In genomic region chr14:54774824-54775223, GRCh38 we compare ENCODE assay signal across 16 cellular contexts.
DNase-seq lines count a peak whose midpoint lies in the region; ATAC-seq and TF ChIP-seq lines count a peak whose summit lies in the region.
"Had no signal": no experiment of that assay in that cellular context is flagged by ENCODE, and none has a peak within 500 bp of the region (broad histone marks: within the 10 kb centered on the region; RNA-seq: fewer than 3 reads in every experiment).

No MANE protein-coding gene starts in this region.

- H4K8ac ChIP-seq in mesenchymal stem cell (ENCODE audit: low read length) = peak overlapping the region; percentile 61

- H3K4me3 ChIP-seq in mesenchymal stem cell (ENCODE audit: insufficient read depth in 1 of 2, low read depth in 1 of 2, low read length in 2 of 2) = no peak overlapping the region
- H3K4me3 ChIP-seq in stomach smooth muscle (ENCODE audit: low read length in 2 of 2) = no peak overlapping the region
- H3K4me3 ChIP-seq in mucosa of descending colon = no peak overlapping the region

- intact Hi-C loops in cardiac septum (cut with DNase I) = loop anchor here (1.0 kb wide), 1 partner anchor 31 kb away; no protein-coding TSS in a partner anchor
- intact Hi-C loops in left cardiac atrium (cut with DNase I) = loop anchor here (5.0 kb wide), 2 partner anchors 78 to 208 kb away; partner anchors contain the start of gene SAMD4A (in 1 of the 2)
- intact Hi-C loops in mucosa of descending colon (cut with DNase I, micrococcal nuclease) = loop anchor here in 1 of 2 donors (1.0 kb wide), 1 partner anchor 211 kb away; no protein-coding TSS in a partner anchor

- no peak overlapping the region for H2AFZ ChIP-seq in mesenchymal stem cell (ENCODE audit: low read depth, low read length)

- no peak overlapping the region for H2BK15ac ChIP-seq in mesenchymal stem cell (ENCODE audit: low read depth, poor library complexity, severe bottlenecking)

- TF ChIP-seq CTCF in RWPE1 (conservative IDR thresholded peaks at IDR 0.05; ENCODE audit: low read depth) (no peak), mucosa of descending colon (IDR thresholded peaks at IDR 0.05) (no peak)

- ATAC-seq in left cardiac atrium (no peak), mucosa of descending colon (no peak), HG03025 (IDR thresholded peaks at IDR 0.05; ENCODE audit: low FRiP score, unreplicated experiment) (no peak), HG02938 (IDR thresholded peaks at IDR 0.05; ENCODE audit: unreplicated experiment) (no peak)

- H2BK5ac ChIP-seq in mesenchymal stem cell (ENCODE audit: low read depth, low read length, poor library complexity, severe bottlenecking) = no peak overlapping the region

- H3K27ac ChIP-seq in RWPE1 = peak overlapping the region; percentile 86
- no peak overlapping the region for H3K27ac ChIP-seq in mesenchymal stem cell (ENCODE audit: low read length, poor library complexity, severe bottlenecking)
- H3K27ac ChIP-seq in stomach smooth muscle (ENCODE audit: low read length) = peak overlapping the region; percentile 31

- H2AK5ac ChIP-seq in mesenchymal stem cell (ENCODE audit: low read length, severe bottlenecking) = peak overlapping the region; percentile 37

- no peak overlapping the region for H3K18ac ChIP-seq in mesenchymal stem cell (ENCODE audit: low read depth in 1 of 2, low read length in 2 of 2)

- POLR2A ChIA-PET in RWPE1 (lab: Yijun Ruan, JAX; ENCODE audit: low non-redundant PET) = no interaction called here

- H3K23ac ChIP-seq in mesenchymal stem cell (ENCODE audit: low read length in 2 of 2) = no peak overlapping the region

- no peak overlapping the region for H4K91ac ChIP-seq in mesenchymal stem cell (ENCODE audit: low read length)

- H3K4me2 ChIP-seq in mesenchymal stem cell (ENCODE audit: low read length, poor library complexity, severe bottlenecking) = no peak overlapping the region

- peaks cover 15% of the 10 kb centered on the region for H3K79me1 ChIP-seq in mesenchymal stem cell (replicated peaks; ENCODE audit: low read length, poor library complexity, severe bottlenecking)

- H3K9ac ChIP-seq in mesenchymal stem cell (ENCODE audit: low read length) = peak overlapping the region; percentile 33
- H3K9ac ChIP-seq in stomach smooth muscle (ENCODE audit: low read length in 2 of 2) = no peak overlapping the region

- no peaks in the 10 kb centered on the region for H3K9me3 ChIP-seq in mesenchymal stem cell (ENCODE audit: control insufficient read depth, low read length)
- no peaks in the 10 kb centered on the region for H3K9me3 ChIP-seq in stomach smooth muscle (ENCODE audit: control insufficient read depth in 2 of 2, low read length in 2 of 2)
- no peaks in the 10 kb centered on the region for H3K9me3 ChIP-seq in mucosa of descending colon

- peak; percentile 35 for DNase-seq in cardiac septum (ENCODE audit: low spot score)
- no peak for DNase-seq in left cardiac atrium
- no peak for DNase-seq in RWPE1 (ENCODE audit: low spot score)
- no peak for DNase-seq in mesenchymal stem cell
- DNase-seq in mucosa of descending colon = no peak
- DNase-seq: CD4-positive, CD25-positive, alpha-beta regulatory T cell; DND-41; GDM1; KBM-7; NCI-H1092 treated with DMSO at 0.1 percent for 48 hours; NCI-H187; NCI-H748 treated with DMSO at 0.1 percent for 48 hours; PC-3 had no signal

- WGBS in mesenchymal stem cell = 96% methylated on average over 15 of the region's 15 CpGs

- H3K4me1 ChIP-seq in mesenchymal stem cell (ENCODE audit: control insufficient read depth, insufficient read depth, low read depth, low read length) (peaks cover 15% of the 10 kb centered on the region), stomach smooth muscle (ENCODE audit: control insufficient read depth, insufficient read depth, low read length) (peaks cover 56% of the 10 kb centered on the region), mucosa of descending colon (ENCODE audit: low read depth) (peaks cover 4% of the 10 kb centered on the region)

- no peak overlapping the region for H2BK12ac ChIP-seq in mesenchymal stem cell (ENCODE audit: low read length in 2 of 2)

- no peaks in the 10 kb centered on the region for H3K27me3 ChIP-seq in mesenchymal stem cell (ENCODE audit: control insufficient read depth in 1 of 2, insufficient read depth in 1 of 2, low read length in 2 of 2)
- no peaks in the 10 kb centered on the region for H3K27me3 ChIP-seq in stomach smooth muscle (ENCODE audit: control insufficient read depth in 1 of 2, insufficient read depth in 2 of 2, low read length in 2 of 2)

- H3K4ac ChIP-seq in mesenchymal stem cell (ENCODE audit: low read depth in 1 of 2, low read length in 2 of 2) = no peak overlapping the region

- CTCF ChIA-PET in RWPE1 (lab: Yijun Ruan, JAX) = interaction anchor here (2.1 kb wide), 1 partner anchor 12 kb away, joined by 5 read pairs; no protein-coding TSS in a partner anchor

- peaks cover 43 to 61% of the 10 kb centered on the region in 2 experiments for H3K36me3 ChIP-seq in mesenchymal stem cell (ENCODE audit: control insufficient read depth in 1 of 2, insufficient read depth in 2 of 2, low read depth in 1 of 2, low read length in 2 of 2)
- peaks cover 24 to 28% of the 10 kb centered on the region in 2 donors for H3K36me3 ChIP-seq in stomach smooth muscle (ENCODE audit: control insufficient read depth in 2 of 2, insufficient read depth in 2 of 2, low read length in 2 of 2)
- no peaks in the 10 kb centered on the region for H3K36me3 ChIP-seq in mucosa of descending colon (ENCODE audit: low read depth)

- H3K14ac ChIP-seq in mesenchymal stem cell (ENCODE audit: low read length in 2 of 2) = no peak overlapping the region

- no peak overlapping the region for H2BK120ac ChIP-seq in mesenchymal stem cell (ENCODE audit: low read depth, low read length)
